ENCODE assay signal across 8 cellular contexts in the genomic region with DNA sequence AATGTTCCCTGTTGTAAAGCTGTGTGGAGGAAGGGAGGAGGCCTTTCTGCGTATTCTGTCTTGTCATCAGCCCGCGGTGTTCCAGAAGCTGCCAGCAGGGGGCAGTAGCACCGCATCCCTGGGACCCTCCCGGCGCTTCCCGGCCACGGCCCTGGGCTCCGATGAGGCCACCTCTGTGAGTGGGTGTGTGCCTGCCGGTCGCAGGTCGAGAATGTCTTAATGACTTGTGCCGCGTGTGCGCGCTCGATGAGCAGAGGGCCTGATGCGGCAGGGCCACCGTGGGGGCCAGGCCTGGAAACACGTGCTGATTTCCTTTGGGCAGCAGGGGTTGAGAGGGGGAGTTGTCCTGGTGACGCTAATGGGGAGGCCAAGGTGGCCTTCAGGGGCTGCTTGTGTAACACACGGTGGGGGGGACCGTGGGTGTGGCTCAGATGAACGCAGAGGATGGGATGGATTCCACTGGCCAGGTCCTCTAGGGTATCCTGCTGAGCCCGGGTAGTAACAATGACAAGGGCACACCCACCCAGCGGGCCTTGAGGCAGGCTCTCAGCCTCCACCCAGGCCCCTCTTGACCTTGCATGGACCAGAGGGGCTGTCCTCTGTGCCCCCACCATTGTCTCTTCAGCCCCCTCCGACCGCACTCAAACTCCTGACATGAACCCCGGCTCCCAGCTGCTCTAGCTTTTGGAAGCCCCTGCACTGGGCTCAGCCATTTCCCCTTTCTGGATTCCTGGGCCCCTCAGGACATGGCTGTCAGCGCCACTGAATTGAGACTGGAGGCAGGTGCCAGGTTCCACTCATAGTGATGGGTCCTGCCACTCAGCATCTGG.
A peak's percentile ranks its signal among the peaks of the same experiment; 100 is the strongest.
DNase-seq lines count a peak whose midpoint lies in the region; ATAC-seq and TF ChIP-seq lines count a peak whose summit lies in the region.

No MANE protein-coding gene starts in this region.

- peaks cover 21% of the 10 kb centered on the region for H3K27me3 Mint-ChIP-seq in activated T-cell treated with anti-CD3 and anti-CD28 coated beads, Interleukin-2, amount 50 U/mL, for 72 hours (ENCODE audit: low read depth)

- peaks cover 3% of the 10 kb centered on the region; the same call in 1 of the 2 replicates for H3K27me3 ChIP-seq in H7 (ENCODE audit: control insufficient read depth, insufficient read depth, low read length)
- H3K27me3 ChIP-seq in heart right ventricle = peaks cover 5 to 58% (median 34%) of the 10 kb centered on the region in 7 donors
- H3K27me3 ChIP-seq in prostate gland (replicated peaks; ENCODE audit: insufficient read depth) = no peaks in the 10 kb centered on the region

- peak; percentile 72 to 88 (median 83) for TF ChIP-seq CTCF in heart right ventricle (IDR thresholded peaks at IDR 0.05)
- peak; percentile 43 to 70 (median 61) for TF ChIP-seq CTCF in prostate gland (IDR thresholded peaks at IDR 0.05)

- DNase-seq in CD1c-positive myeloid dendritic cell (ENCODE audit: extremely low spot score) (peak; percentile 44), H7 (peak; percentile 93), NCI-H526 treated with DMSO at 0.1 percent for 48 hours (lab: John Stamatoyannopoulos, UW) (peak; percentile 52), heart right ventricle (peak; percentile 35 to 55), prostate gland (ENCODE audit: low spot score) (peak; percentile 26), NCI-H1436 (lab: John Stamatoyannopoulos, UW) (no peak)
- peak; percentile 46 to 65 for DNase-seq in activated T-cell treated with anti-CD3 and anti-CD28 coated beads, Interleukin-2, amount 50 U/mL, for 72 hours

- no peak for TF ChIP-seq POLR2A in prostate gland (IDR thresholded peaks at IDR 0.05)

- peaks cover 7% of the 10 kb centered on the region for H3K4me1 Mint-ChIP-seq in activated T-cell treated with anti-CD3 and anti-CD28 coated beads, Interleukin-2, amount 50 U/mL, for 72 hours (ENCODE audit: low read depth)

- no peak overlapping the region for H3K27ac Mint-ChIP-seq in activated T-cell treated with anti-CD3 and anti-CD28 coated beads, Interleukin-2, amount 50 U/mL, for 72 hours

- H3K9me3 Mint-ChIP-seq in activated T-cell treated with anti-CD3 and anti-CD28 coated beads, Interleukin-2, amount 50 U/mL, for 72 hours = no peaks in the 10 kb centered on the region

- WGBS in heart right ventricle, 2 donors = 17 to 21% methylated on average over 30 of the region's 30 CpGs
- WGBS in prostate gland = 27% methylated on average over 27 of the region's 30 CpGs

- ATAC-seq in activated T-cell treated with anti-CD3 and anti-CD28 coated beads, Interleukin-2, amount 50 U/mL, for 72 hours (replicated peaks in 1 of 2) = peak; percentile 48 to 61
- peak; percentile 6 to 76 (median 68) for ATAC-seq in heart right ventricle
- no peak for ATAC-seq in GM18517 (IDR thresholded peaks at IDR 0.05; ENCODE audit: unreplicated experiment)

- intact Hi-C loops in heart right ventricle (cut with DNase I) (loop anchor here in 4 of 10 donors (5.0 to 10.0 kb wide), 6 partner anchors 352 to 890 kb away; a partner anchor contains a TSS), prostate gland (cut with DNase I) (no loop called here)

- no peaks in the 10 kb centered on the region for H3K36me3 Mint-ChIP-seq in activated T-cell treated with anti-CD3 and anti-CD28 coated beads, Interleukin-2, amount 50 U/mL, for 72 hours (ENCODE audit: insufficient read depth in 2 of 2)

- H3K4me3 Mint-ChIP-seq in activated T-cell treated with anti-CD3 and anti-CD28 coated beads, Interleukin-2, amount 50 U/mL, for 72 hours = peak overlapping the region in 1 of 2 donors; percentile 22

- no peaks in the 10 kb centered on the region for H3K36me3 ChIP-seq in H7 (replicated peaks; ENCODE audit: control insufficient read depth, insufficient read depth, low read length)
- H3K36me3 ChIP-seq in heart right ventricle = no peaks in the 10 kb centered on the region
- H3K36me3 ChIP-seq in prostate gland = no peaks in the 10 kb centered on the region

- H3K27ac ChIP-seq in heart right ventricle (no peak overlapping the region), prostate gland (no peak overlapping the region)

- peaks cover 0 to 12% (median 6%) of the 10 kb centered on the region in 9 donors for H3K4me1 ChIP-seq in heart right ventricle
- H3K4me1 ChIP-seq in prostate gland (replicated peaks) = no peaks in the 10 kb centered on the region

- H3K4me3 ChIP-seq in H7 (ENCODE audit: insufficient read depth, low read depth, low read length) = no peak overlapping the region
- no peak overlapping the region for H3K4me3 ChIP-seq in heart right ventricle
- no peak overlapping the region for H3K4me3 ChIP-seq in prostate gland

- no peaks in the 10 kb centered on the region for H3K9me3 ChIP-seq in heart right ventricle
- H3K9me3 ChIP-seq in prostate gland = no peaks in the 10 kb centered on the region
